ENCODE assay signal across 31 cellular contexts in the genomic region with DNA sequence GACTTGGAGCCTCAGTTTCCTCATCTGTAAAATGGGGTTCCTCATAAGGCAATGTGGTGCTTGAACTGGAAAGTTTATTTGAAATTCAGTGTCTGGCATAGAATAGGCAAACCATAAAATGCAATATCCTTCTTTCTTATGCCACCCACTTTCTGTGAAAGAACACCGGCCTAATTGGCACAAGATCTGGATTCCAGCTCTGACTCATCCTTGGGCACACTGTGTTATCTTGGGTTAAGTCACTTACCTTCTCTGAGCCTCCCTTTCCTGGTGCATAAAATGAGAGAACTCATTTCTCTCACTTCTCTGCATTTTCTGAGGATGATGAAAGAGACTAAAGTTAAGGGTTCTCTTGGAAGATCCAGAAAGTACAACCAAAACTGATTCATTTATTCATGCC. TPM values are rescaled to one million over a fixed set of nuclear protein-coding genes. Genes with fewer than 3 reads are reported as not detected.
DNase-seq lines count a peak whose midpoint lies in the region; ATAC-seq, FAIRE-seq and TF ChIP-seq lines count a peak whose summit lies in the region.
"Had no signal": no experiment of that assay in that cellular context is flagged by ENCODE, and none has a peak within 500 bp of the region (broad histone marks: within the 10 kb centered on the region; RNA-seq: fewer than 3 reads in every experiment).

No MANE protein-coding gene starts in this region.

- H3K4me1 ChIP-seq in ACC112 (ENCODE audit: control insufficient read depth, insufficient read depth, low read length, unreplicated experiment) (peaks cover 52% of the 10 kb centered on the region), K562 (replicated peaks in 1 of 2; ENCODE audit: control insufficient read depth in 2 of 2, insufficient read depth in 2 of 2, low read length in 2 of 2) (no peaks in the 10 kb centered on the region), keratinocyte (ENCODE audit: control insufficient read depth, extremely low read depth, insufficient read depth, low read length) (peaks cover 18% of the 10 kb centered on the region)
- H3K4me1 ChIP-seq: A549, body of pancreas, HAP-1, vagina had no signal

- no peak overlapping the region for H2AFZ ChIP-seq in ACC112 (ENCODE audit: low read length, unreplicated experiment)
- no peak overlapping the region for H2AFZ ChIP-seq in K562 (ENCODE audit: low read depth, low read length)
- H2AFZ ChIP-seq in keratinocyte (ENCODE audit: control insufficient read depth, low read length): no peak overlapping the region

- intact Hi-C loops in K562 (cut with micrococcal nuclease): no loop called here
- intact Hi-C loops in cardiac septum (cut with DNase I): no loop called here

- BruUV-seq in K562 (replicated peaks; lab: Mats Ljungman, UMichigan): no TSS peak

- WGBS in K562 (ENCODE audit: insufficient coverage, low coverage, missing lambda C conversion rate): 0% methylated on average over 1 of the region's 1 CpG

- dilution Hi-C loops in keratinocyte (cut with MboI; ENCODE audit: extremely low pct_ligation_motif_present, low sequenced_read_pairs): no loop called here

- H3K4me3 ChIP-seq in ACC112 (ENCODE audit: low read depth, low read length) (peak overlapping the region; percentile 9; the same call in 1 of the 2 replicates), K562 (no peak overlapping the region), keratinocyte (ENCODE audit: control insufficient read depth in 2 of 3, extremely low read depth in 1 of 3, insufficient read depth in 2 of 3, low read depth in 1 of 3, low read length in 3 of 3) (no peak overlapping the region)
- H3K4me3 ChIP-seq: A549, body of pancreas, HAP-1, heart left ventricle, right lobe of liver, thoracic aorta, vagina had no signal

- no peak for ATAC-seq in K562
- no peak for ATAC-seq in GM18502 (IDR thresholded peaks at IDR 0.05; ENCODE audit: poor library complexity, unreplicated experiment)
- no peak for ATAC-seq in omental fat pad (ENCODE audit: low FRiP score)
- ATAC-seq in HG03521 (IDR thresholded peaks at IDR 0.05; ENCODE audit: unreplicated experiment): no peak
- ATAC-seq: A549; activated T-cell treated with anti-CD3 and anti-CD28 coated beads, Interleukin-2, amount 50 U/mL, for 4 hours; body of pancreas; heart left ventricle; left cardiac atrium; right lobe of liver; stimulated activated naive B cell treated with anti-CD40 and anti-IgM and Interleukin-4, amounts not matched to agents 10 μg/mL and 1 μg/mL and 100 μg/mL, for 72 hours had no signal

- no peak overlapping the region for H3K4me2 ChIP-seq in K562 (ENCODE audit: insufficient read depth, low read length)
- no peak overlapping the region for H3K4me2 ChIP-seq in keratinocyte (ENCODE audit: control insufficient read depth, extremely low read depth, insufficient read depth, low read depth, low read length)
- H3K4me2 ChIP-seq: A549 had no signal

- CTCF ChIA-PET in K562 (lab: Yijun Ruan, JAX; ENCODE audit: low intra/inter-chr PET ratio): no interaction called here

- TF ChIP-seq RAD21 in K562 (CRISPR knock-in tag; conservative IDR thresholded peaks at IDR 0.05 in 1 of 2, IDR thresholded peaks at IDR 0.05 in 1 of 2): no peak

- peak overlapping the region; percentile 20 for H3K27ac ChIP-seq in ACC112 (ENCODE audit: low read depth, low read length)
- H3K27ac ChIP-seq in K562 (ENCODE audit: extremely low read depth, low read depth, low read length): no peak overlapping the region
- no peak overlapping the region for H3K27ac ChIP-seq in keratinocyte (ENCODE audit: control insufficient read depth, insufficient read depth, low read length)
- H3K27ac ChIP-seq: A549, body of pancreas, heart left ventricle, right lobe of liver, RWPE1, thoracic aorta, vagina, WERI-Rb-1 had no signal

- H3K79me2 ChIP-seq in ACC112 (ENCODE audit: control insufficient read depth, insufficient read depth, low read length, unreplicated experiment) (peaks cover 1% of the 10 kb centered on the region), K562 (ENCODE audit: control insufficient read depth, insufficient read depth, low read length) (no peaks in the 10 kb centered on the region), keratinocyte (ENCODE audit: control insufficient read depth, insufficient read depth, low read length) (no peaks in the 10 kb centered on the region)

- H3K9ac ChIP-seq in K562 (ENCODE audit: insufficient read depth in 1 of 2, low read depth in 2 of 2, low read length in 2 of 2) (no peak overlapping the region), keratinocyte (ENCODE audit: control insufficient read depth, extremely low read depth, insufficient read depth, low read length) (no peak overlapping the region)

- H3K9me1 ChIP-seq in K562 (ENCODE audit: control insufficient read depth, insufficient read depth, low read length): no peaks in the 10 kb centered on the region
- H3K9me1 ChIP-seq in keratinocyte (ENCODE audit: control insufficient read depth, extremely low read depth, insufficient read depth, low read length): no peaks in the 10 kb centered on the region

- DNase-seq in HT1080 (ENCODE audit: low read depth) (peak; percentile 25), K562 (ENCODE audit: extremely low read depth in 1 of 4, low spot score in 3 of 4) (no peak), keratinocyte (ENCODE audit: low read depth, low spot score) (no peak), cardiac septum (ENCODE audit: low spot score) (no peak), omental fat pad (ENCODE audit: low spot score) (no peak)
- DNase-seq: activated CD4-positive, alpha-beta T cell treated with anti-CD3 and anti-CD28 coated beads for 48 hours; activated naive CD4-positive, alpha-beta T cell treated with Interleukin-2 at 50 U/mL for 16 hours; activated T-cell treated with anti-CD3 and anti-CD28 coated beads, Interleukin-2, amount 50 U/mL, for 4 hours; body of pancreas; DMS53; GDM1; heart left ventricle; left cardiac atrium; NCI-H446 treated with DMSO at 0.1 percent for 48 hours; NCI-H82; right lobe of liver; stimulated activated naive B cell treated with anti-CD40 and anti-IgM and Interleukin-4, amounts not matched to agents 10 μg/mL and 1 μg/mL and 100 μg/mL, for 72 hours; WERI-Rb-1 had no signal

- no peak for TF ChIP-seq EP300 in K562 (IDR thresholded peaks at IDR 0.05; ENCODE audit: low read length)

- H3K27me3 ChIP-seq in ACC112 (ENCODE audit: insufficient read depth, low read length) (no peaks in the 10 kb centered on the region), K562 (ENCODE audit: control insufficient read depth in 2 of 2, insufficient read depth in 2 of 2, low read length in 2 of 2) (peaks cover 0 to 7% of the 10 kb centered on the region in 2 experiments; a peak in 1 of 5 replicates), keratinocyte (ENCODE audit: control insufficient read depth, extremely low read depth, insufficient read depth, low read length) (peaks cover 8% of the 10 kb centered on the region)
- H3K27me3 ChIP-seq: body of pancreas, right lobe of liver, vagina had no signal

- TF ChIP-seq POLR2A in K562 (conservative IDR thresholded peaks at IDR 0.05): no peak

- FAIRE-seq in K562 (lab: Jason Lieb, UNC) (no peak), keratinocyte (lab: Jason Lieb, UNC) (peak; percentile 84)
- FAIRE-seq: A549, endothelial cell of umbilical vein, HTR-8/SVneo had no signal

- POLR2A ChIA-PET in K562 (lab: Yijun Ruan, JAX): no interaction called here

- H3K9me3 ChIP-seq in K562 (replicated peaks; ENCODE audit: control insufficient read depth, insufficient read depth, low read depth, low read length) (no peaks in the 10 kb centered on the region), keratinocyte (ENCODE audit: control insufficient read depth, low read depth, low read length) (no peaks in the 10 kb centered on the region)
- H3K9me3 ChIP-seq: A549, body of pancreas, HAP-1, heart left ventricle, right lobe of liver, thoracic aorta, vagina had no signal

- H4K20me1 ChIP-seq in K562 (replicated peaks; ENCODE audit: control insufficient read depth, insufficient read depth, low read length) (no peaks in the 10 kb centered on the region), keratinocyte (ENCODE audit: control insufficient read depth, extremely low read depth, insufficient read depth, low read length) (no peaks in the 10 kb centered on the region)

- H3K36me3 ChIP-seq in ACC112 (ENCODE audit: insufficient read depth, low read length) (no peaks in the 10 kb centered on the region), K562 (ENCODE audit: control insufficient read depth, insufficient read depth, low read length) (no peaks in the 10 kb centered on the region), keratinocyte (ENCODE audit: control insufficient read depth in 2 of 2, extremely low read depth in 1 of 2, insufficient read depth in 2 of 2, low read length in 2 of 2) (no peaks in the 10 kb centered on the region)
- H3K36me3 ChIP-seq: HAP-1, heart left ventricle, right lobe of liver, thoracic aorta, vagina, WERI-Rb-1 had no signal

- TF ChIP-seq CTCF in K562 (IDR thresholded peaks at IDR 0.05 in 2 of 3, conservative IDR thresholded peaks at IDR 0.05 in 1 of 3; ENCODE audit: insufficient read depth in 2 of 3, low read depth in 1 of 3, low read length in 3 of 3) (no peak), keratinocyte (optimal IDR thresholded peaks at IDR 0.05 in 1 of 3, IDR thresholded peaks at IDR 0.05 in 1 of 3, conservative IDR thresholded peaks at IDR 0.05 in 1 of 3; ENCODE audit: extremely low read depth in 1 of 3, insufficient read depth in 2 of 3, low read length in 3 of 3) (no peak), omental fat pad (IDR thresholded peaks at IDR 0.05) (no peak)

- in situ Hi-C loops in K562 (cut with MboI): no loop called here

RNA-seq across cellular contexts. Expression of gene INSC, which starts 5.1 kb away (rescaled TPM):
- 4.0 and 4.3 TPM in 2 replicates for total RNA-seq in HT1080 (2014; rRNA removed; shearing (Covaris generic))
- polyA plus RNA-seq in HT1080 (2015; cell fraction: cytosol; rRNA removed): 5.5 and 7.2 TPM in 2 replicates
- polyA plus RNA-seq in HT1080 (2015; cell fraction: nucleus; rRNA removed): 11.2 and 12.3 TPM in 2 replicates
- not detected in 2 replicates for total RNA-seq in K562 (2011; cell fraction: chromatin; rRNA removed; ENCODE audit: low replicate concordance)
- total RNA-seq in K562 (2011; cell fraction: nucleolus; rRNA removed): not detected in 2 replicates
- not detected in 2 replicates for total RNA-seq in K562 (2011; cell fraction: nucleoplasm; rRNA removed)
- total RNA-seq in K562 (2014; rRNA removed): not detected in 2 replicates
- not detected in 2 replicates for total RNA-seq in K562 (2014; rRNA removed; fragmentation: Illumina TruSeq; extraction: Trizol)
- total RNA-seq in K562 (2015; rRNA removed; fragmentation: Illumina TruSeq; extraction: Trizol): not detected in 2 replicates
- total RNA-seq in K562 (2021): not detected in 2 replicates
- polyA plus RNA-seq in K562 (2011; rRNA removed): not detected in 2 replicates
- 0.04 TPM in 1 of 2 replicates, not detected in the other for polyA plus RNA-seq in K562 (2011; cell fraction: cytosol; rRNA removed)
- polyA plus RNA-seq in K562 (2011; cell fraction: nucleus; rRNA removed): not detected in 2 replicates
- polyA plus RNA-seq in K562 (2012): 0.06 TPM in 1 of 2 replicates, not detected in the other
- polyA plus RNA-seq in K562 (2014; fragmentation: Illumina TruSeq; extraction: Trizol): not detected in 2 replicates
- not detected for polyA plus RNA-seq in K562 (2014; fragmentation: Nextera tagmentation; extraction: Ambion mirVana)
- not detected in 2 replicates for polyA plus RNA-seq in K562 (2014; rRNA removed)
- not detected in 2 replicates for polyA minus RNA-seq in K562 (2011; rRNA and poly(A)+ RNA removed)
- polyA minus RNA-seq in K562 (2011; cell fraction: cytosol; rRNA and poly(A)+ RNA removed): not detected in 2 replicates
- polyA minus RNA-seq in K562 (2011; cell fraction: nucleus; rRNA and poly(A)+ RNA removed): not detected in 2 replicates
- 0.08 to 0.15 TPM (median 0.13 TPM) in 3 replicates for polyA plus RNA-seq in keratinocyte
- polyA plus RNA-seq in keratinocyte (2011; ENCODE audit: low read depth): 0.59 TPM
- polyA plus RNA-seq in keratinocyte (2011; cell fraction: cytosol; rRNA removed): 0.04 and 0.08 TPM in 2 replicates
- polyA plus RNA-seq in keratinocyte (2011; cell fraction: nucleus; rRNA removed): 0.08 TPM in 1 of 2 replicates, not detected in the other
- 0.13 and 0.78 TPM in 2 replicates for polyA plus RNA-seq in keratinocyte (2012; ENCODE audit: low replicate concordance)
- polyA minus RNA-seq in keratinocyte: 0.26 TPM in 1 of 3 replicates, not detected in the others
- not detected for polyA minus RNA-seq in keratinocyte (2011; cell fraction: cytosol; rRNA and poly(A)+ RNA removed)
- polyA minus RNA-seq in keratinocyte (2011; cell fraction: nucleus; rRNA and poly(A)+ RNA removed): not detected in 2 replicates
- 0.22 TPM for total RNA-seq in cardiac septum
- 1 to 10 TPM in 1 of 4 donors, not detected in 3; 3.0 TPM for total RNA-seq in omental fat pad
- total RNA-seq: activated T-cell treated with anti-CD3 and anti-CD28 coated beads, Interleukin-2, amount 50 U/mL, for 4 hours; endothelial cell of umbilical vein had no signal
- polyA plus RNA-seq: A549, endothelial cell of umbilical vein had no signal

RNA-seq across cellular contexts. Expression of gene CALCB, which starts 46.4 kb away (rescaled TPM):
- 0.19 TPM in 1 of 2 replicates, not detected in the other for total RNA-seq in HT1080 (2014; rRNA removed; shearing (Covaris generic))
- 0.10 and 0.43 TPM in 2 replicates for polyA plus RNA-seq in HT1080 (2015; cell fraction: cytosol; rRNA removed)
- 0.60 TPM in 1 of 2 replicates, not detected in the other for polyA plus RNA-seq in HT1080 (2015; cell fraction: nucleus; rRNA removed)
- total RNA-seq in K562 (2011; cell fraction: chromatin; rRNA removed; ENCODE audit: low replicate concordance): not detected in 2 replicates
- not detected in 2 replicates for total RNA-seq in K562 (2011; cell fraction: nucleolus; rRNA removed)
- not detected in 2 replicates for total RNA-seq in K562 (2011; cell fraction: nucleoplasm; rRNA removed)
- total RNA-seq in K562 (2014; rRNA removed): not detected in 2 replicates
- not detected in 2 replicates for total RNA-seq in K562 (2014; rRNA removed; fragmentation: Illumina TruSeq; extraction: Trizol)
- not detected in 2 replicates for total RNA-seq in K562 (2015; rRNA removed; fragmentation: Illumina TruSeq; extraction: Trizol)
- not detected in 2 replicates for total RNA-seq in K562 (2021)
- polyA plus RNA-seq in K562 (2011; rRNA removed): not detected in 2 replicates
- not detected in 2 replicates for polyA plus RNA-seq in K562 (2011; cell fraction: cytosol; rRNA removed)
- polyA plus RNA-seq in K562 (2011; cell fraction: nucleus; rRNA removed): not detected in 2 replicates
- not detected in 2 replicates for polyA plus RNA-seq in K562 (2012)
- polyA plus RNA-seq in K562 (2014; fragmentation: Illumina TruSeq; extraction: Trizol): not detected in 2 replicates
- polyA plus RNA-seq in K562 (2014; fragmentation: Nextera tagmentation; extraction: Ambion mirVana): not detected
- polyA plus RNA-seq in K562 (2014; rRNA removed): not detected in 2 replicates
- not detected in 2 replicates for polyA minus RNA-seq in K562 (2011; rRNA and poly(A)+ RNA removed)
- not detected in 2 replicates for polyA minus RNA-seq in K562 (2011; cell fraction: cytosol; rRNA and poly(A)+ RNA removed)
- not detected in 2 replicates for polyA minus RNA-seq in K562 (2011; cell fraction: nucleus; rRNA and poly(A)+ RNA removed)
- polyA plus RNA-seq in keratinocyte: not detected in 3 replicates
- not detected for polyA plus RNA-seq in keratinocyte (2011; ENCODE audit: low read depth)
- polyA plus RNA-seq in keratinocyte (2011; cell fraction: cytosol; rRNA removed): not detected in 2 replicates
- polyA plus RNA-seq in keratinocyte (2011; cell fraction: nucleus; rRNA removed): not detected in 2 replicates
- not detected in 2 replicates for polyA plus RNA-seq in keratinocyte (2012; ENCODE audit: low replicate concordance)
- polyA minus RNA-seq in keratinocyte: not detected in 3 replicates
- not detected for polyA minus RNA-seq in keratinocyte (2011; cell fraction: cytosol; rRNA and poly(A)+ RNA removed)
- polyA minus RNA-seq in keratinocyte (2011; cell fraction: nucleus; rRNA and poly(A)+ RNA removed): not detected in 2 replicates
- not detected for total RNA-seq in cardiac septum
- total RNA-seq in omental fat pad: under 1 TPM in 3 of 4 donors, not detected in 1; 0.36 to 0.44 (median 0.37) TPM
- total RNA-seq: endothelial cell of umbilical vein, left cardiac atrium, neural crest cell, posterior vena cava had no signal
- polyA plus RNA-seq: BJ, endothelial cell of umbilical vein had no signal
